In genomic region chr11:773425-773824, GRCh38 we compare ENCODE assay signal across 18 cellular contexts. TPM values are rescaled to one million over a fixed set of nuclear protein-coding genes. Genes with fewer than 3 reads are reported as not detected.
DNase-seq lines count a peak whose midpoint lies in the region; ATAC-seq and TF ChIP-seq lines count a peak whose summit lies in the region.
"Had no signal": no experiment of that assay in that cellular context is flagged by ENCODE, and none has a peak within 500 bp of the region (broad histone marks: within the 10 kb centered on the region; RNA-seq: fewer than 3 reads in every experiment).

No MANE protein-coding gene starts in this region.

- CTCF ChIA-PET in HCT116 (lab: Charles Lee), result no interaction called here

- TF ChIP-seq RAD21 in HCT116 (IDR thresholded peaks at IDR 0.05; ENCODE audit: low read depth), result no peak

- H2BK12ac ChIP-seq in mesenchymal stem cell (ENCODE audit: low read length in 2 of 2), result no peak overlapping the region

- H3K9ac ChIP-seq in HCT116 (ENCODE audit: low read length) (no peak overlapping the region), mesenchymal stem cell (ENCODE audit: low read length) (no peak overlapping the region)

- no peak overlapping the region for H2BK15ac ChIP-seq in mesenchymal stem cell (ENCODE audit: low read depth, poor library complexity, severe bottlenecking)

- H3K79me1 ChIP-seq in mesenchymal stem cell (replicated peaks; ENCODE audit: low read length, poor library complexity, severe bottlenecking), result peaks cover 33% of the 10 kb centered on the region

- no peak overlapping the region for H3K4me2 ChIP-seq in HCT116 (ENCODE audit: low read length)
- H3K4me2 ChIP-seq in mesenchymal stem cell (ENCODE audit: low read length, poor library complexity, severe bottlenecking), result no peak overlapping the region
- H3K4me2 ChIP-seq: A549 had no signal

- H3K14ac ChIP-seq in mesenchymal stem cell (ENCODE audit: low read length in 2 of 2), result no peak overlapping the region

- TF ChIP-seq EP300 in upper lobe of left lung (IDR thresholded peaks at IDR 0.05), result no peak

- H2AFZ ChIP-seq in HCT116 (ENCODE audit: low read depth, low read length, poor library complexity, severe bottlenecking) (no peak overlapping the region), mesenchymal stem cell (ENCODE audit: low read depth, low read length) (no peak overlapping the region)

- H3K27me3 ChIP-seq in HCT116 (ENCODE audit: insufficient read depth, low read length) (no peaks in the 10 kb centered on the region), mesenchymal stem cell (ENCODE audit: control insufficient read depth in 1 of 2, insufficient read depth in 1 of 2, low read length in 2 of 2) (no peaks in the 10 kb centered on the region), upper lobe of left lung (no peaks in the 10 kb centered on the region)

- no peak overlapping the region for H2AK5ac ChIP-seq in mesenchymal stem cell (ENCODE audit: low read length, severe bottlenecking)

- peaks cover 8 to 22% of the 10 kb centered on the region in 2 experiments for H3K4me1 ChIP-seq in HCT116 (ENCODE audit: control insufficient read depth in 1 of 2, insufficient read depth in 2 of 2, low read length in 2 of 2)
- H3K4me1 ChIP-seq in mesenchymal stem cell (ENCODE audit: control insufficient read depth, insufficient read depth, low read depth, low read length), result peaks cover 42% of the 10 kb centered on the region
- H3K4me1 ChIP-seq in upper lobe of left lung, result peaks cover 15 to 37% (median 27%) of the 10 kb centered on the region in 4 donors

- no peaks in the 10 kb centered on the region for H3K9me3 Mint-ChIP-seq in activated T-cell treated with anti-CD3 and anti-CD28 coated beads, Interleukin-2, amount 50 U/mL, for 4 hours

- H3K23ac ChIP-seq in mesenchymal stem cell (ENCODE audit: low read length in 2 of 2), result peak overlapping the region in 1 of 2 experiments; percentile 3

- no peak overlapping the region for H2BK5ac ChIP-seq in mesenchymal stem cell (ENCODE audit: low read depth, low read length, poor library complexity, severe bottlenecking)

- no peak for TF ChIP-seq CTCF in HCT116 (IDR thresholded peaks at IDR 0.05 in 2 of 3, conservative IDR thresholded peaks at IDR 0.05 in 1 of 3; ENCODE audit: borderline replicate concordance in 1 of 3, insufficient read depth in 1 of 3, low read depth in 2 of 3, low read length in 2 of 3)
- TF ChIP-seq CTCF in upper lobe of left lung (IDR thresholded peaks at IDR 0.05), result no peak

- intact Hi-C loops in HCT116 (cut with micrococcal nuclease), result no loop called here

- H3K36me3 ChIP-seq in HCT116 (ENCODE audit: control insufficient read depth in 1 of 2, insufficient read depth in 2 of 2, low read length in 2 of 2), result peaks cover 19 to 41% of the 10 kb centered on the region in 2 experiments; a peak in 3 of 4 replicates
- peaks cover 45 to 63% of the 10 kb centered on the region in 2 experiments for H3K36me3 ChIP-seq in mesenchymal stem cell (ENCODE audit: control insufficient read depth in 1 of 2, insufficient read depth in 2 of 2, low read depth in 1 of 2, low read length in 2 of 2)
- peaks cover 5 to 45% (median 42%) of the 10 kb centered on the region in 4 donors for H3K36me3 ChIP-seq in upper lobe of left lung

- H3K9me2 ChIP-seq in HCT116 (ENCODE audit: insufficient read depth), result no peaks in the 10 kb centered on the region

- peak overlapping the region; percentile 43 for H4K91ac ChIP-seq in mesenchymal stem cell (ENCODE audit: low read length)

- H3K27ac ChIP-seq in HCT116 (ENCODE audit: low read depth, low read length), result peak overlapping the region; percentile 26; the same call in 1 of the 2 replicates
- peak overlapping the region; percentile 88 for H3K27ac ChIP-seq in angular gyrus (ENCODE audit: low read depth, low read length)
- H3K27ac ChIP-seq in mesenchymal stem cell (ENCODE audit: low read length, poor library complexity, severe bottlenecking), result no peak overlapping the region
- H3K27ac ChIP-seq in temporal lobe (ENCODE audit: low read depth, low read length), result peak overlapping the region; percentile 88
- no peak overlapping the region for H3K27ac ChIP-seq in upper lobe of left lung

- H4K8ac ChIP-seq in mesenchymal stem cell (ENCODE audit: low read length), result no peak overlapping the region

- peaks cover 2% of the 10 kb centered on the region for H3K36me3 Mint-ChIP-seq in activated T-cell treated with anti-CD3 and anti-CD28 coated beads, Interleukin-2, amount 50 U/mL, for 4 hours (ENCODE audit: insufficient read depth)

- BruUV-seq in HCT116 (replicated peaks; lab: Mats Ljungman, UMichigan), result no TSS peak

- DNase-seq in HCT116 (ENCODE audit: low read depth, low spot score), result no peak
- DNase-seq in mesenchymal stem cell, result no peak
- no peak for DNase-seq in NCI-H2107 treated with DMSO at 0.1 percent for 48 hours (lab: John Stamatoyannopoulos, UW; ENCODE audit: unreplicated experiment)
- no peak for DNase-seq in activated T-cell treated with anti-CD3 and anti-CD28 coated beads, Interleukin-2, amount 50 U/mL, for 4 hours
- no peak for DNase-seq in upper lobe of left lung
- DNase-seq: DMS53; HCEC 1CT; IMR-90; NCI-H2107; NCI-H345; NCI-H526 treated with DMSO at 0.1 percent for 48 hours; NK-92 treated with Interleukin-12 subunit alpha and Interleukin-12 subunit beta, amount 100 ng/mL, for 24 hours; PC-3 had no signal

- no peak for TF ChIP-seq POLR2A in HCT116 (IDR thresholded peaks at IDR 0.05; ENCODE audit: borderline replicate concordance, extremely low read depth, insufficient read depth, insufficient read length)
- TF ChIP-seq POLR2A in upper lobe of left lung (IDR thresholded peaks at IDR 0.05), result no peak

- H3K9me3 ChIP-seq in HCT116 (ENCODE audit: control insufficient read depth in 1 of 2, insufficient read depth in 1 of 2, low read depth in 1 of 2, low read length in 2 of 2), result no peaks in the 10 kb centered on the region
- no peaks in the 10 kb centered on the region for H3K9me3 ChIP-seq in mesenchymal stem cell (ENCODE audit: control insufficient read depth, low read length)
- no peaks in the 10 kb centered on the region for H3K9me3 ChIP-seq in upper lobe of left lung
- H3K9me3 ChIP-seq: A549, Caco-2 had no signal

- WGBS in mesenchymal stem cell, result 83% methylated on average over 5 of the region's 5 CpGs
- WGBS in upper lobe of left lung, 2 donors, result 98% methylated on average over 5 of the region's 5 CpGs; no CpG with 5 or more reads in 1 of the 2 donors

- POLR2A ChIA-PET in HCT116 (lab: Charles Lee), result no interaction called here

- H3K4me3 ChIP-seq in HCT116 (replicated peaks in 1 of 2; ENCODE audit: low read depth in 1 of 2, low read length in 2 of 2), result no peak overlapping the region
- H3K4me3 ChIP-seq in mesenchymal stem cell (ENCODE audit: insufficient read depth in 1 of 2, low read depth in 1 of 2, low read length in 2 of 2), result no peak overlapping the region
- H3K4me3 ChIP-seq in upper lobe of left lung, result no peak overlapping the region
- H3K4me3 ChIP-seq: A549 had no signal

- no peaks in the 10 kb centered on the region for H4K20me1 ChIP-seq in HCT116 (ENCODE audit: insufficient read depth)

- no peak overlapping the region for H3K4me3 Mint-ChIP-seq in activated T-cell treated with anti-CD3 and anti-CD28 coated beads, Interleukin-2, amount 50 U/mL, for 4 hours

- RAD21 ChIA-PET in HCT116 (lab: Charles Lee; ENCODE audit: low non-redundant PET in 1 of 2, low total read pairs in 2 of 2, uncharacterized antibody in 2 of 2, unreplicated experiment in 2 of 2), result no interaction called here

- ATAC-seq in HCT116 (no peak), upper lobe of left lung (ENCODE audit: low FRiP score in 2 of 2) (no peak)
- no peak for ATAC-seq in activated T-cell treated with anti-CD3 and anti-CD28 coated beads, Interleukin-2, amount 50 U/mL, for 4 hours
- ATAC-seq: A549, PC-3 had no signal

- H3K27me3 Mint-ChIP-seq in activated T-cell treated with anti-CD3 and anti-CD28 coated beads, Interleukin-2, amount 50 U/mL, for 4 hours (ENCODE audit: low read depth), result no peaks in the 10 kb centered on the region

- no peak overlapping the region for H2BK120ac ChIP-seq in mesenchymal stem cell (ENCODE audit: low read depth, low read length)

- H3K4ac ChIP-seq in mesenchymal stem cell (ENCODE audit: low read depth in 1 of 2, low read length in 2 of 2), result no peak overlapping the region

- H3K79me2 ChIP-seq in HCT116 (ENCODE audit: insufficient read depth, low read length), result peaks cover 73% of the 10 kb centered on the region

- H3K4me1 Mint-ChIP-seq in activated T-cell treated with anti-CD3 and anti-CD28 coated beads, Interleukin-2, amount 50 U/mL, for 4 hours (ENCODE audit: low read depth), result peaks cover 19% of the 10 kb centered on the region

- H3K18ac ChIP-seq in mesenchymal stem cell (ENCODE audit: low read depth in 1 of 2, low read length in 2 of 2), result no peak overlapping the region

RNA-seq across cellular contexts. Expression of gene GATD1, which starts 3.9 kb away (rescaled TPM):
- total RNA-seq in HCT116 (2021; ENCODE audit: unreplicated experiment), result 88.7 TPM
- 31.8 and 45.0 TPM in 2 replicates for polyA plus RNA-seq in HCT116 (2012)
- polyA plus RNA-seq in mesenchymal stem cell (2013, experiment 1 of 2), result 50.4 TPM
- polyA plus RNA-seq in mesenchymal stem cell (2013, experiment 2 of 2), result 43.7 TPM
- 24.8 TPM for total RNA-seq in temporal lobe
- 10 to 100 TPM; 48.3 to 49.8 (median 49.7) TPM for total RNA-seq in activated T-cell treated with anti-CD3 and anti-CD28 coated beads, Interleukin-2, amount 50 U/mL, for 4 hours
- total RNA-seq in upper lobe of left lung, result 10 to 100 TPM; 14.8 to 77.7 (median 63.6) TPM

RNA-seq across cellular contexts. Expression of gene CEND1, which starts 16.5 kb away (rescaled TPM):
- total RNA-seq in HCT116 (2021; ENCODE audit: unreplicated experiment), result 0.27 TPM
- 0.08 and 0.10 TPM in 2 replicates for polyA plus RNA-seq in HCT116 (2012)
- polyA plus RNA-seq in mesenchymal stem cell (2013, experiment 1 of 2), result 0.03 TPM
- 0.11 TPM for polyA plus RNA-seq in mesenchymal stem cell (2013, experiment 2 of 2)
- 8.6 TPM for total RNA-seq in temporal lobe
- 1 to 10 TPM; 1.6 to 1.8 (median 1.7) TPM for total RNA-seq in activated T-cell treated with anti-CD3 and anti-CD28 coated beads, Interleukin-2, amount 50 U/mL, for 4 hours
- not detected for total RNA-seq in upper lobe of left lung
- total RNA-seq: Caco-2, HT-29, PC-3 had no signal

RNA-seq across cellular contexts. Expression of gene SLC25A22, which starts 24.7 kb away (rescaled TPM):
- 62.0 TPM for total RNA-seq in HCT116 (2021; ENCODE audit: unreplicated experiment)
- polyA plus RNA-seq in HCT116 (2012), result 39.4 and 52.2 TPM in 2 replicates
- 11.7 TPM for polyA plus RNA-seq in mesenchymal stem cell (2013, experiment 1 of 2)
- 10.9 TPM for polyA plus RNA-seq in mesenchymal stem cell (2013, experiment 2 of 2)
- total RNA-seq in temporal lobe, result 19.7 TPM
- 100 to 1,000 TPM; 156 to 166 (median 161) TPM for total RNA-seq in activated T-cell treated with anti-CD3 and anti-CD28 coated beads, Interleukin-2, amount 50 U/mL, for 4 hours
- total RNA-seq in upper lobe of left lung, result 10 to 100 TPM; 13.6 to 29.3 (median 22.3) TPM

RNA-seq across cellular contexts. Expression of gene TALDO1, which starts 26.2 kb away (rescaled TPM):
- total RNA-seq in HCT116 (2021; ENCODE audit: unreplicated experiment), result 242 TPM
- 186 and 202 TPM in 2 replicates for polyA plus RNA-seq in HCT116 (2012)
- polyA plus RNA-seq in mesenchymal stem cell (2013, experiment 1 of 2), result 215 TPM
- polyA plus RNA-seq in mesenchymal stem cell (2013, experiment 2 of 2), result 211 TPM
- total RNA-seq in temporal lobe, result 56.3 TPM
- total RNA-seq in activated T-cell treated with anti-CD3 and anti-CD28 coated beads, Interleukin-2, amount 50 U/mL, for 4 hours, result 100 to 1,000 TPM; 281 to 316 (median 313) TPM
- 100 to 1,000 TPM; 163 to 313 (median 217) TPM for total RNA-seq in upper lobe of left lung

RNA-seq across cellular contexts. Expression of gene PIDD1, which starts 31.6 kb away (rescaled TPM):
- total RNA-seq in HCT116 (2021; ENCODE audit: unreplicated experiment) (41.5 TPM), temporal lobe (4.9 TPM), upper lobe of left lung (10 to 100 TPM in 5 of 6 donors, 1 to 10 TPM in 1; 5.2 to 76.5 (median 15.4) TPM)
- 28.2 and 28.3 TPM in 2 replicates for polyA plus RNA-seq in HCT116 (2012)
- polyA plus RNA-seq in mesenchymal stem cell (2013, experiment 1 of 2), result 8.3 TPM
- polyA plus RNA-seq in mesenchymal stem cell (2013, experiment 2 of 2), result 9.2 TPM
- 10 to 100 TPM; 12.6 to 18.4 (median 17.5) TPM for total RNA-seq in activated T-cell treated with anti-CD3 and anti-CD28 coated beads, Interleukin-2, amount 50 U/mL, for 4 hours

Comparison
In these comparisons a context has a peak if more than half of its experiments do, and no peak if none do; other contexts are left out.
1. H3K27ac ChIP-seq: peak in HCT116 (single experiment), angular gyrus (single experiment) and temporal lobe (single experiment); none in mesenchymal stem cell (single experiment) and upper lobe of left lung (0 of 4).